In the genomic region with DNA sequence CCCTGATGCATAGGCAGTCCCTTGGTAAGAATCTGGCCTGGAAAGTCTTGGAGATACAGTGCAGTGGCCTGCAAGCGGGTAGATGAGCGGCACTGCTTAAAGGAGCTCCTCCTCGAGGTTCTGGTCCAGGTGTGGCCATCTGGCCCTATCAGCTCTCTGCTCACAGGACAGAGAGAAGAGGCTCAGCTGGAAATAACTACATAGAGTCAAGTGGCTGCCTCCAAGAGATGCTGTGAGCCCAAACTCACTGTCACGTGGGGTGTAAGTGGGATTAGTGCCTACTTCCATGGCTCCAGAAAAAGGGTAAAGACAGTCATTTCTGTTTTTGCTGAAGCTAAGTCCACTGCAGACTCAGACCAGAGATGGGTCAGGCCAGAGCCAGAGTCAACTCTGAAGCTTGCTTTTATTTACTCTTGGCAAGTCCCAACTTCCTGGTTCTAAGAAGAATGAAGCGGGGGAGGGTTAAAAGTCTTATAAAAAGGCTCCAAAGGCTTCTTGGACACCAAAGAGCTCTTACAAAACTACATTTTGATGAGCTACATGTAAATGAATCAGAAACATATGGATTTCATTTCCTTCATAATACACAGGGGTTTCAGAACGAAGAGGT, we compare ENCODE assay signal across 10 cellular contexts.
DNase-seq lines count a peak whose midpoint lies in the region; ATAC-seq and TF ChIP-seq lines count a peak whose summit lies in the region.
"Had no signal": no experiment of that assay in that cellular context is flagged by ENCODE, and none has a peak within 500 bp of the region (broad histone marks: within the 10 kb centered on the region; RNA-seq: fewer than 3 reads in every experiment).

No MANE protein-coding gene starts in this region.

- intact Hi-C loops in ascending aorta (cut with DNase I), result no loop called here
- intact Hi-C loops in sigmoid colon (cut with DNase I), result no loop called here

- no peak for TF ChIP-seq POLR2A in sigmoid colon (IDR thresholded peaks at IDR 0.05)

- TF ChIP-seq CTCF in ascending aorta (IDR thresholded peaks at IDR 0.05) (no peak), foreskin keratinocyte (conservative IDR thresholded peaks at IDR 0.05) (no peak), sigmoid colon (IDR thresholded peaks at IDR 0.05) (no peak)

- H3K27ac ChIP-seq in ascending aorta (peak overlapping the region; percentile 83 to 85), foreskin keratinocyte (peak overlapping the region; percentile 4), sigmoid colon (peak overlapping the region; percentile 67 to 90 (median 77))

- ATAC-seq in foreskin keratinocyte, result peak; percentile 53
- ATAC-seq in GM18867 (IDR thresholded peaks at IDR 0.05; ENCODE audit: unreplicated experiment), result no peak

- H3K4me3 ChIP-seq in ascending aorta (no peak overlapping the region), sigmoid colon (no peak overlapping the region)

- peak; percentile 97 for DNase-seq in EH (ENCODE audit: low read depth)
- no peak for DNase-seq in ascending aorta (ENCODE audit: low spot score in 2 of 2)
- DNase-seq in foreskin keratinocyte, result no peak
- DNase-seq in sigmoid colon, result no peak
- DNase-seq in NCI-H748 (lab: John Stamatoyannopoulos, UW; ENCODE audit: unreplicated experiment), result no peak
- no peak for DNase-seq in NCI-H187 treated with DMSO at 0.1 percent for 48 hours (lab: John Stamatoyannopoulos, UW)
- no peak for DNase-seq in activated effector memory CD4-positive, alpha-beta T cell treated with anti-CD3 and anti-CD28 coated beads, Interleukin-2, amount 50 U/mL, for 16 hours
- DNase-seq: Calu3, NCI-H2171 treated with DMSO at 0.1 percent for 48 hours had no signal

- peaks cover 5 to 21% of the 10 kb centered on the region in 2 donors for H3K4me1 ChIP-seq in ascending aorta
- peaks cover 16% of the 10 kb centered on the region for H3K4me1 ChIP-seq in foreskin keratinocyte
- peaks cover 0 to 99% (median 82%) of the 10 kb centered on the region in 4 donors for H3K4me1 ChIP-seq in sigmoid colon

- no peaks in the 10 kb centered on the region for H3K36me3 ChIP-seq in ascending aorta
- no peaks in the 10 kb centered on the region for H3K36me3 ChIP-seq in sigmoid colon

- WGBS in sigmoid colon, 2 donors, result 49 to 63% methylated on average over 6 of the region's 6 CpGs

- H3K27me3 ChIP-seq in ascending aorta (no peaks in the 10 kb centered on the region), foreskin keratinocyte (no peaks in the 10 kb centered on the region), sigmoid colon (no peaks in the 10 kb centered on the region)

- TF ChIP-seq EP300 in sigmoid colon (IDR thresholded peaks at IDR 0.05), result no peak

- H3K9me3 ChIP-seq in ascending aorta, result no peaks in the 10 kb centered on the region
- no peaks in the 10 kb centered on the region for H3K9me3 ChIP-seq in sigmoid colon

Comparison
In these comparisons a context has a peak if more than half of its experiments do, and no peak if none do; other contexts are left out.
1. H3K27ac ChIP-seq: peak in every context shown above with its lines; median percentile 84 in ascending aorta; 77 in sigmoid colon; 4 in foreskin keratinocyte.